ENCODE assay signal across 23 cellular contexts in the genomic region with DNA sequence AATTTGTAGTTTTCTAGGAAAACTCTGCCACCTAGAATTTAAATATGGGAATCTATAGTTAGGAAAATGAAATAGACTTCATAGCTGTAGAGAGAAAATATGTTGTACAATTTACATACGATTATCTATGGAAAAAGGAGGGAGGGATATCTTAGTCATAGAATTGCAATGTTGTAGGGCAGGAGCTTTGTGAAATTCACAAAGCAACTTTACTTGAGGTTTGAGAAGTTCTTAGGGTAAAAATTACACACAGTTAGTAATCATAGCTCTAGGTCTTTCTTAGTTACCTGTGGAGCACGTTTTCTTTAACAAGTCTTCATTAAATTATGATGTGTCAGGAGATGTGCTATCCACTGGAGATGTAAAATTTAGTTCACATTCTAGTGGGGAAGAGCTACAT.
DNase-seq lines count a peak whose midpoint lies in the region; ATAC-seq, FAIRE-seq and TF ChIP-seq lines count a peak whose summit lies in the region.
"Had no signal": no experiment of that assay in that cellular context is flagged by ENCODE, and none has a peak within 500 bp of the region (broad histone marks: within the 10 kb centered on the region; RNA-seq: fewer than 3 reads in every experiment).

No MANE protein-coding gene starts in this region.

- H3F3A ChIP-seq in PC-3 (ENCODE audit: low read length, unreplicated experiment) = no peaks in the 10 kb centered on the region

- H3K4me1 ChIP-seq in PC-3 (ENCODE audit: insufficient read depth, low read length) (no peaks in the 10 kb centered on the region), foreskin keratinocyte (no peaks in the 10 kb centered on the region)
- H3K4me1 ChIP-seq: A549 had no signal

- no peaks in the 10 kb centered on the region for H3K9me2 ChIP-seq in PC-3 (replicated peaks; ENCODE audit: low read length)

- ATAC-seq in PC-3 (no peak), foreskin keratinocyte (no peak), GM21423 (IDR thresholded peaks at IDR 0.05; ENCODE audit: unreplicated experiment) (no peak)
- ATAC-seq: A549, GM12878 had no signal

- H3K27me3 ChIP-seq in PC-3 (ENCODE audit: low read length) (peaks cover 11% of the 10 kb centered on the region; the same call in 1 of the 2 replicates), bronchial epithelial cell (ENCODE audit: control insufficient read depth, insufficient read depth, low read length) (no peaks in the 10 kb centered on the region), foreskin keratinocyte (peaks cover 2% of the 10 kb centered on the region)
- H3K27me3 ChIP-seq: BLaER1 treated with 17β-estradiol and CSF1 and Interleukin-3, amounts not matched to agents 10 nM and 100 nM had no signal

- DNase-seq in PC-3 = peak; percentile 12
- DNase-seq in bronchial epithelial cell (ENCODE audit: low read depth) = peak; percentile 39
- DNase-seq in foreskin keratinocyte = peak; percentile 15 to 52
- DNase-seq in KG1 (lab: John Stamatoyannopoulos, UW) = no peak
- DNase-seq: AML-193; CD4-positive, alpha-beta memory T cell; CD8-positive, alpha-beta memory T cell; COR-L47; DMS 273 treated with DMSO at 0.1 percent for 48 hours; DMS153; DMS53; DMS79; DND-41; EL; GDM1 had no signal

- H3K4me2 ChIP-seq in PC-3 (ENCODE audit: low read length) = no peak overlapping the region
- H3K4me2 ChIP-seq: A549; BLaER1 treated with 17β-estradiol and CSF1 and Interleukin-3, amounts not matched to agents 10 nM and 100 nM had no signal

- intact Hi-C loops in PC-3 (cut with micrococcal nuclease) = no loop called here

- no peaks in the 10 kb centered on the region for H4K20me1 ChIP-seq in PC-3 (ENCODE audit: low read length)
- H4K20me1 ChIP-seq: BLaER1 treated with 17β-estradiol and CSF1 and Interleukin-3, amounts not matched to agents 10 nM and 100 nM had no signal

- no TSS peak for BruUV-seq in PC-3 (replicated peaks; lab: Mats Ljungman, UMichigan)

- CTCF ChIA-PET in PC-3 (lab: Charles Lee) = no interaction called here

- no peak overlapping the region for H2AFZ ChIP-seq in PC-3 (ENCODE audit: low read length)

- no peaks in the 10 kb centered on the region for H3K9me3 ChIP-seq in PC-3 (ENCODE audit: low read length)
- H3K9me3 ChIP-seq: A549 had no signal

- no peaks in the 10 kb centered on the region for H3K79me2 ChIP-seq in PC-3 (ENCODE audit: low read length)

- FAIRE-seq in bronchial epithelial cell (lab: Jason Lieb, UNC) = no peak
- FAIRE-seq: A549, GM12878, GM12892, GM18507 had no signal

- POLR2A ChIA-PET in PC-3 (lab: Charles Lee; ENCODE audit: unreplicated experiment) = no interaction called here

- TF ChIP-seq CTCF in PC-3 (conservative IDR thresholded peaks at IDR 0.05; ENCODE audit: low read depth, low read length) = no peak
- no peak for TF ChIP-seq CTCF in bronchial epithelial cell (IDR thresholded peaks at IDR 0.05; ENCODE audit: insufficient read depth, low read length, severe bottlenecking)
- no peak for TF ChIP-seq CTCF in foreskin keratinocyte (conservative IDR thresholded peaks at IDR 0.05)

- no peak overlapping the region for H3K27ac ChIP-seq in PC-3 (ENCODE audit: low read length)
- no peak overlapping the region for H3K27ac ChIP-seq in foreskin keratinocyte
- H3K27ac ChIP-seq: 22Rv1; A549; BLaER1 treated with 17β-estradiol and CSF1 and Interleukin-3, amounts not matched to agents 10 nM and 100 nM; C4-2B had no signal

- H3K36me3 ChIP-seq in PC-3 (ENCODE audit: low read depth, low read length) (no peaks in the 10 kb centered on the region), bronchial epithelial cell (ENCODE audit: control insufficient read depth, insufficient read depth, low read length) (no peaks in the 10 kb centered on the region)
- H3K36me3 ChIP-seq: BLaER1 treated with 17β-estradiol and CSF1 and Interleukin-3, amounts not matched to agents 10 nM and 100 nM had no signal

- no peak overlapping the region for H3K9ac ChIP-seq in PC-3 (ENCODE audit: low read length)
- H3K9ac ChIP-seq: BLaER1 treated with 17β-estradiol and CSF1 and Interleukin-3, amounts not matched to agents 10 nM and 100 nM had no signal

- H3K4me3 ChIP-seq in PC-3 (ENCODE audit: low read length) = no peak overlapping the region
- no peak overlapping the region for H3K4me3 ChIP-seq in bronchial epithelial cell (ENCODE audit: low read depth, low read length)
- H3K4me3 ChIP-seq: A549; BLaER1 treated with 17β-estradiol and CSF1 and Interleukin-3, amounts not matched to agents 10 nM and 100 nM; GM12878 had no signal
